ENCODE assay signal across 1 cellular context in the genomic region with DNA sequence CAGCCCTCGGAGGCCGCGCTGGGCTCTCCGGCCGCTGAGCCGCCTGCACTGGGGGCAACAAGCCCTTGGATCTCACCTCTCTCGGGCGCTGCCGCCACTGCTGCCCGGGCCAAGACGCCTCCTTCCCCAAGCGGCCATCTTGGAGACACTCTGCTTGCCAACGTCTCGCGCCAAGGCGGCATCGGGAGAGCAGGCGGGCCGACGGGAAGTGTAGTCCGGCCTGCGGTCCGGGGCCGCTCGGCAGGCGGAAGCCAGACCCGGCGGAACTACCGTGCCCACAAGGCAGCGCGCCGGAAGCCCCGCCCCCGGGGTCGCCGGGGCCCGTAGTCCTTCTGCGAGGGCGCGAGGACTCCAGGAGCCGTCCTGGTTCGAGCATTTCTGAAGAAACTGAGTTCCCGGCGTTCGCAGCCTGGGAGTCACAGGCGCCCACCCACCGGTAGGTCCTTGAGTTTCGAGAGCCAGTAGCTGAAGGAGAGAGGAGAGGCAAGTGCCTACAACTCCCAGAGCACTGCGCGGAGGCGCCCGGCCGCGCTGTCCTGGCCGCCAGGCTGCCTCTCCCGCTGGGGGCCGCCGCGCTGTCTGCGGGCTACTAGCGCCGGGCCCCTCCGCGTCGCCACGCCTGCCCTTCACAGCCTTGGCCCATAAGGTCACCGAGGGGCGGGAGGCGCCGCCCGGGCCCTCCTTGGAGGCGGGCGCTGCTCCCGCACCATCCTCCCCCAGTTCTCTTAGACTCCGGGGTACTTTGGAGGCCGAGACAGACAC.
TF ChIP-seq lines count a peak whose summit lies in the region.

A gene with protein sequence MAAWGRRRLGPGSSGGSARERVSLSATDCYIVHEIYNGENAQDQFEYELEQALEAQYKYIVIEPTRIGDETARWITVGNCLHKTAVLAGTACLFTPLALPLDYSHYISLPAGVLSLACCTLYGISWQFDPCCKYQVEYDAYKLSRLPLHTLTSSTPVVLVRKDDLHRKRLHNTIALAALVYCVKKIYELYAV (minus strand): TSS at position 147 of the 762 bp plus-strand sequence. CDS start 9 bp downstream, at position 138.

TF ChIP-seq in WTC11, 78 proteins besides CTCF, POLR2A, EP300 and RAD21 (continued from another document):
- TF ChIP-seq, protein P1, sequence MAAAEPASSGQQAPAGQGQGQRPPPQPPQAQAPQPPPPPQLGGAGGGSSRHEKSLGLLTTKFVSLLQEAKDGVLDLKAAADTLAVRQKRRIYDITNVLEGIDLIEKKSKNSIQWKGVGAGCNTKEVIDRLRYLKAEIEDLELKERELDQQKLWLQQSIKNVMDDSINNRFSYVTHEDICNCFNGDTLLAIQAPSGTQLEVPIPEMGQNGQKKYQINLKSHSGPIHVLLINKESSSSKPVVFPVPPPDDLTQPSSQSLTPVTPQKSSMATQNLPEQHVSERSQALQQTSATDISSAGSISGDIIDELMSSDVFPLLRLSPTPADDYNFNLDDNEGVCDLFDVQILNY (CRISPR knock-in tag; IDR thresholded peaks at IDR 0.05) = peak; percentile 94
- TF ChIP-seq OVOL2 (CRISPR knock-in tag; IDR thresholded peaks at IDR 0.05; ENCODE audit: borderline replicate concordance) = no peak
- TF ChIP-seq RELA (CRISPR knock-in tag; IDR thresholded peaks at IDR 0.05; ENCODE audit: borderline replicate concordance) = no peak
- no peak; the same call in 1 of the 2 replicates for TF ChIP-seq KAT7 (CRISPR knock-in tag; IDR thresholded peaks at IDR 0.05; ENCODE audit: borderline replicate concordance)
- TF ChIP-seq, protein P2, sequence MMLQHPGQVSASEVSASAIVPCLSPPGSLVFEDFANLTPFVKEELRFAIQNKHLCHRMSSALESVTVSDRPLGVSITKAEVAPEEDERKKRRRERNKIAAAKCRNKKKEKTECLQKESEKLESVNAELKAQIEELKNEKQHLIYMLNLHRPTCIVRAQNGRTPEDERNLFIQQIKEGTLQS (CRISPR knock-in tag; conservative IDR thresholded peaks at IDR 0.05) = no peak
- TF ChIP-seq ZNF317 (CRISPR knock-in tag; IDR thresholded peaks at IDR 0.05; ENCODE audit: borderline replicate concordance, low read depth) = no peak
- TF ChIP-seq, protein P3, sequence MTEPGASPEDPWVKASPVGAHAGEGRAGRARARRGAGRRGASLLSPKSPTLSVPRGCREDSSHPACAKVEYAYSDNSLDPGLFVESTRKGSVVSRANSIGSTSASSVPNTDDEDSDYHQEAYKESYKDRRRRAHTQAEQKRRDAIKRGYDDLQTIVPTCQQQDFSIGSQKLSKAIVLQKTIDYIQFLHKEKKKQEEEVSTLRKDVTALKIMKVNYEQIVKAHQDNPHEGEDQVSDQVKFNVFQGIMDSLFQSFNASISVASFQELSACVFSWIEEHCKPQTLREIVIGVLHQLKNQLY (CRISPR knock-in tag; IDR thresholded peaks at IDR 0.05) = no peak
- TF ChIP-seq ZNF423 (CRISPR knock-in tag; IDR thresholded peaks at IDR 0.05) = no peak
- no peak for TF ChIP-seq RORB (CRISPR knock-in tag; IDR thresholded peaks at IDR 0.05)
- TF ChIP-seq, protein P4, sequence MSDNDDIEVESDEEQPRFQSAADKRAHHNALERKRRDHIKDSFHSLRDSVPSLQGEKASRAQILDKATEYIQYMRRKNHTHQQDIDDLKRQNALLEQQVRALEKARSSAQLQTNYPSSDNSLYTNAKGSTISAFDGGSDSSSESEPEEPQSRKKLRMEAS (CRISPR knock-in tag; IDR thresholded peaks at IDR 0.05) = peak; percentile 31; the same call in 1 of the 2 replicates
- peak; percentile 36; the same call in 1 of the 2 replicates for TF ChIP-seq GABPB1 (CRISPR knock-in tag; IDR thresholded peaks at IDR 0.05)
- TF ChIP-seq NR3C1 (CRISPR knock-in tag; conservative IDR thresholded peaks at IDR 0.05; ENCODE audit: low read depth) = no peak
- TF ChIP-seq, protein P5, sequence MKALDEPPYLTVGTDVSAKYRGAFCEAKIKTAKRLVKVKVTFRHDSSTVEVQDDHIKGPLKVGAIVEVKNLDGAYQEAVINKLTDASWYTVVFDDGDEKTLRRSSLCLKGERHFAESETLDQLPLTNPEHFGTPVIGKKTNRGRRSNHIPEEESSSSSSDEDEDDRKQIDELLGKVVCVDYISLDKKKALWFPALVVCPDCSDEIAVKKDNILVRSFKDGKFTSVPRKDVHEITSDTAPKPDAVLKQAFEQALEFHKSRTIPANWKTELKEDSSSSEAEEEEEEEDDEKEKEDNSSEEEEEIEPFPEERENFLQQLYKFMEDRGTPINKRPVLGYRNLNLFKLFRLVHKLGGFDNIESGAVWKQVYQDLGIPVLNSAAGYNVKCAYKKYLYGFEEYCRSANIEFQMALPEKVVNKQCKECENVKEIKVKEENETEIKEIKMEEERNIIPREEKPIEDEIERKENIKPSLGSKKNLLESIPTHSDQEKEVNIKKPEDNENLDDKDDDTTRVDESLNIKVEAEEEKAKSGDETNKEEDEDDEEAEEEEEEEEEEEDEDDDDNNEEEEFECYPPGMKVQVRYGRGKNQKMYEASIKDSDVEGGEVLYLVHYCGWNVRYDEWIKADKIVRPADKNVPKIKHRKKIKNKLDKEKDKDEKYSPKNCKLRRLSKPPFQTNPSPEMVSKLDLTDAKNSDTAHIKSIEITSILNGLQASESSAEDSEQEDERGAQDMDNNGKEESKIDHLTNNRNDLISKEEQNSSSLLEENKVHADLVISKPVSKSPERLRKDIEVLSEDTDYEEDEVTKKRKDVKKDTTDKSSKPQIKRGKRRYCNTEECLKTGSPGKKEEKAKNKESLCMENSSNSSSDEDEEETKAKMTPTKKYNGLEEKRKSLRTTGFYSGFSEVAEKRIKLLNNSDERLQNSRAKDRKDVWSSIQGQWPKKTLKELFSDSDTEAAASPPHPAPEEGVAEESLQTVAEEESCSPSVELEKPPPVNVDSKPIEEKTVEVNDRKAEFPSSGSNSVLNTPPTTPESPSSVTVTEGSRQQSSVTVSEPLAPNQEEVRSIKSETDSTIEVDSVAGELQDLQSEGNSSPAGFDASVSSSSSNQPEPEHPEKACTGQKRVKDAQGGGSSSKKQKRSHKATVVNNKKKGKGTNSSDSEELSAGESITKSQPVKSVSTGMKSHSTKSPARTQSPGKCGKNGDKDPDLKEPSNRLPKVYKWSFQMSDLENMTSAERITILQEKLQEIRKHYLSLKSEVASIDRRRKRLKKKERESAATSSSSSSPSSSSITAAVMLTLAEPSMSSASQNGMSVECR (CRISPR knock-in tag; IDR thresholded peaks at IDR 0.05; ENCODE audit: borderline replicate concordance) = peak; percentile 81; the same call in 1 of the 2 replicates
- TF ChIP-seq, protein P6, sequence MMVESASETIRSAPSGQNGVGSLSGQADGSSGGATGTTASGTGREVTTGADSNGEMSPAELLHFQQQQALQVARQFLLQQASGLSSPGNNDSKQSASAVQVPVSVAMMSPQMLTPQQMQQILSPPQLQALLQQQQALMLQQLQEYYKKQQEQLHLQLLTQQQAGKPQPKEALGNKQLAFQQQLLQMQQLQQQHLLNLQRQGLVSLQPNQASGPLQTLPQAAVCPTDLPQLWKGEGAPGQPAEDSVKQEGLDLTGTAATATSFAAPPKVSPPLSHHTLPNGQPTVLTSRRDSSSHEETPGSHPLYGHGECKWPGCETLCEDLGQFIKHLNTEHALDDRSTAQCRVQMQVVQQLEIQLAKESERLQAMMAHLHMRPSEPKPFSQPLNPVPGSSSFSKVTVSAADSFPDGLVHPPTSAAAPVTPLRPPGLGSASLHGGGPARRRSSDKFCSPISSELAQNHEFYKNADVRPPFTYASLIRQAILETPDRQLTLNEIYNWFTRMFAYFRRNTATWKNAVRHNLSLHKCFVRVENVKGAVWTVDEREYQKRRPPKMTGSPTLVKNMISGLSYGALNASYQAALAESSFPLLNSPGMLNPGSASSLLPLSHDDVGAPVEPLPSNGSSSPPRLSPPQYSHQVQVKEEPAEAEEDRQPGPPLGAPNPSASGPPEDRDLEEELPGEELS (CRISPR knock-in tag; IDR thresholded peaks at IDR 0.05) = peak; percentile 50; the same call in 1 of the 2 replicates
TF ChIP-seq in WTC11: peak in this region for 13.
